Comparison of ENCODE assay signal across 32 cellular contexts in genomic region chr19:39203372-39204341, GRCh38. TPM values are rescaled to one million over a fixed set of nuclear protein-coding genes. Genes with fewer than 3 reads are reported as not detected.
DNase-seq lines count a peak whose midpoint lies in the region; ATAC-seq, FAIRE-seq and TF ChIP-seq lines count a peak whose summit lies in the region.
"Had no signal": no experiment of that assay in that cellular context is flagged by ENCODE, and none has a peak within 500 bp of the region (broad histone marks: within the 10 kb centered on the region; RNA-seq: fewer than 3 reads in every experiment).

SYCN (minus strand) TSS chr19:39204263; CDS start chr19:39204254, 9 bp downstream.

- POLR2A ChIA-PET in HEK293 (lab: Yijun Ruan, JAX): interaction anchor here (0.8 to 1.3 kb wide), 4 partner anchors 9 to 139 kb away, joined by 3 to 9 read pairs (median 4); partner anchors contain the start of gene SAMD4B

- 86% methylated on average over 46 of the region's 57 CpGs for whole genome bisulfite sequencing in hepatocyte (ENCODE audit: low lambda C conversion rate, missing lambda C conversion rate)
- 15% methylated on average over 53 to 57 of the region's 57 CpGs for WGBS in pancreas, 2 donors

- H3K79me2 ChIP-seq in hepatocyte: no peaks in the 10 kb centered on the region

- H2AFZ ChIP-seq in hepatocyte: no peak within 1 kb of the TSS

- H3K4me2 ChIP-seq in hepatocyte: no peak within 1 kb of the TSS
- H3K4me2 ChIP-seq: KMS-11 had no signal

- H3K4me3 ChIP-seq in HEK293 (ENCODE audit: low read depth, low read length) (no peak within 1 kb of the TSS), hepatocyte (no peak within 1 kb of the TSS), pancreas (peak within 1 kb of the TSS; percentile 41 to 69 (median 56)), ascending aorta (no peak within 1 kb of the TSS)
- H3K4me3 ChIP-seq: HAP-1, lung, upper lobe of left lung had no signal

- H3K27me3 ChIP-seq in hepatocyte: no peaks in the 10 kb centered on the region
- H3K27me3 ChIP-seq in pancreas: no peaks in the 10 kb centered on the region
- peaks cover 8% of the 10 kb centered on the region for H3K27me3 ChIP-seq in ascending aorta

- CTCF ChIA-PET in HEK293 (lab: Yijun Ruan, JAX): interaction anchor here (0.5 to 3.8 kb wide), 19 partner anchors 9 to 561 kb away, joined by 3 to 23 read pairs (median 3); partner anchors contain the start of gene FBXO17

- H3K9me2 ChIP-seq in hepatocyte (replicated peaks; ENCODE audit: insufficient read depth): no peaks in the 10 kb centered on the region

- H3K27ac ChIP-seq in HEK293 (ENCODE audit: extremely low read depth, low read depth, low read length) (peak within 1 kb of the TSS; percentile 12; the same call in 1 of the 2 replicates), hepatocyte (peak within 1 kb of the TSS; percentile 23), pancreas (peak within 1 kb of the TSS; percentile 62 to 89 (median 72)), ascending aorta (no peak within 1 kb of the TSS)
- H3K27ac ChIP-seq: KMS-11, upper lobe of left lung had no signal

- FAIRE-seq in pancreas (lab: Jason Lieb, UNC): no peak
- FAIRE-seq: D721Med had no signal

- H3K4me1 ChIP-seq in HEK293 (ENCODE audit: control insufficient read depth, insufficient read depth, low read length): peaks cover 10% of the 10 kb centered on the region
- H3K4me1 ChIP-seq in hepatocyte (ENCODE audit: insufficient read depth): no peaks in the 10 kb centered on the region
- H3K4me1 ChIP-seq in pancreas: peaks cover 7 to 15% (median 9%) of the 10 kb centered on the region in 3 donors
- no peaks in the 10 kb centered on the region for H3K4me1 ChIP-seq in ascending aorta
- H3K4me1 ChIP-seq: HAP-1 had no signal

- TF ChIP-seq CTCF in HEK293 (tag by site-specific recombination; IDR thresholded peaks at IDR 0.05) (no peak), hepatocyte (IDR thresholded peaks at IDR 0.05; ENCODE audit: poor library complexity) (no peak), pancreas (IDR thresholded peaks at IDR 0.05) (no peak), GM20000 (IDR thresholded peaks at IDR 0.05; ENCODE audit: extremely low read depth, missing control alignments) (no peak), ascending aorta (IDR thresholded peaks at IDR 0.05) (no peak)

- H4K20me1 ChIP-seq in hepatocyte (ENCODE audit: insufficient read depth, poor library complexity, severe bottlenecking): no peaks in the 10 kb centered on the region

- H3K9me3 ChIP-seq in HEK293 (ENCODE audit: control insufficient read depth, insufficient read depth, low read depth, low read length) (no peaks in the 10 kb centered on the region), hepatocyte (ENCODE audit: low read depth) (no peaks in the 10 kb centered on the region), pancreas (no peaks in the 10 kb centered on the region), ascending aorta (no peaks in the 10 kb centered on the region)
- H3K9me3 ChIP-seq: HAP-1, upper lobe of left lung had no signal

- H3K36me3 ChIP-seq in HEK293 (ENCODE audit: control insufficient read depth in 2 of 2, insufficient read depth in 1 of 2, low read length in 2 of 2) (no peaks in the 10 kb centered on the region), hepatocyte (replicated peaks; ENCODE audit: insufficient read depth, low read depth) (no peaks in the 10 kb centered on the region), pancreas (no peaks in the 10 kb centered on the region), ascending aorta (no peaks in the 10 kb centered on the region)
- H3K36me3 ChIP-seq: HAP-1, upper lobe of left lung had no signal

- intact Hi-C loops in pancreas (cut with DNase I): no loop called here
- intact Hi-C loops in ascending aorta (cut with DNase I): no loop called here

- ATAC-seq in pancreas (peak; percentile 53 to 67 (median 60)), GM18517 (IDR thresholded peaks at IDR 0.05; ENCODE audit: unreplicated experiment) (no peak)
- ATAC-seq: sciatic nerve had no signal

- DNase-seq in D341Med (ENCODE audit: low spot score) (peak; percentile 41), hepatocyte (ENCODE audit: low spot score) (no peak), pancreas (peak; percentile 85 to 96 (median 90)), GM20000 (ENCODE audit: low spot score) (no peak), ascending aorta (ENCODE audit: low spot score in 2 of 2) (no peak)
- DNase-seq: activated CD4-positive, alpha-beta T cell treated with anti-CD3 and anti-CD28 coated beads for 4 hours; activated gamma-delta T cell treated with Interleukin-2 at 50 U/mL for 16 hours; activated T-cell treated with anti-CD3 and anti-CD28 coated beads, Interleukin-2, amount 50 U/mL, for 1 hour; cerebellar nuclear complex; MM.1S; NCI-H1417; NCI-H2081 treated with DMSO at 0.1 percent for 48 hours; NCI-H446; stimulated activated CD4-positive, alpha-beta T cell treated with anti-CD3 and anti-CD28 coated beads, Interleukin-12 subunit alpha, Interleukin-12 subunit beta, amount 100 ng/mL, for 4 hours; stimulated activated CD4-positive, alpha-beta T cell treated with anti-CD3 and anti-CD28 coated beads, Interleukin-4, amount 100 ng/mL, for 1 hour; substantia nigra had no signal

TF ChIP-seq in HEK293, 187 proteins besides CTCF, POLR2A, EP300 and RAD21:
- TF ChIP-seq ZSCAN30 (tag by site-specific recombination; IDR thresholded peaks at IDR 0.05) (no peak), EGR2 (tag by site-specific recombination; IDR thresholded peaks at IDR 0.05; ENCODE audit: low read depth) (peak; percentile 79), ZNF155 (tag by site-specific recombination; IDR thresholded peaks at IDR 0.05) (no peak), ZNF398 (tag by site-specific recombination; IDR thresholded peaks at IDR 0.05) (no peak), ZNF311 (tag by site-specific recombination; IDR thresholded peaks at IDR 0.05; ENCODE audit: borderline replicate concordance) (no peak), ZSCAN23 (tag by site-specific recombination; IDR thresholded peaks at IDR 0.05) (no peak), ZNF830 (tag by site-specific recombination; IDR thresholded peaks at IDR 0.05; ENCODE audit: low read depth) (no peak), ZNF24 (tag by site-specific recombination; IDR thresholded peaks at IDR 0.05) (no peak), ZNF670 (tag by site-specific recombination; IDR thresholded peaks at IDR 0.05; ENCODE audit: low read depth) (no peak), ZBTB26 (tag by site-specific recombination; optimal IDR thresholded peaks at IDR 0.05) (peak; percentile 3), ZNF623 (tag by site-specific recombination; IDR thresholded peaks at IDR 0.05) (no peak), ZNF747 (tag by site-specific recombination; IDR thresholded peaks at IDR 0.05) (no peak), SP2 (tag by site-specific recombination; IDR thresholded peaks at IDR 0.05) (no peak), ZFHX2 (tag by site-specific recombination; conservative IDR thresholded peaks at IDR 0.05) (peak; percentile 67), SCRT1 (tag by site-specific recombination; IDR thresholded peaks at IDR 0.05; ENCODE audit: borderline replicate concordance) (no peak), PRDM6 (tag by site-specific recombination; IDR thresholded peaks at IDR 0.05) (no peak)

RNA-seq across cellular contexts. Expression of gene SYCN, which starts in this region (rescaled TPM):
- total RNA-seq in hepatocyte (2.5 TPM in 1 of 2 replicates, not detected in the other), pancreas (1,000 to 10,000 TPM; 1,282 to 3,883 (median 2,778) TPM), ascending aorta (not detected)
- polyA plus RNA-seq in hepatocyte (0.37 TPM in 1 of 2 replicates, not detected in the other), pancreas (1,000 to 10,000 TPM; 1,825 to 2,558 TPM)
- total RNA-seq: activated CD8-positive, alpha-beta memory T cell treated with anti-CD3 and anti-CD28 coated beads for 36 hours; glomerular endothelial cell; HT-29; kidney epithelial cell; lung; posterior vena cava; sciatic nerve; T-helper 2 cell treated with Interferon-gamma antibody and Interleukin-4, amounts not matched to agents 100 ng/mL and 5 ng/mL, for 36 hours had no signal
- polyA plus RNA-seq: CD14-positive monocyte, neural cell had no signal

Comparison
In these comparisons a context has a peak if more than half of its experiments do, and no peak if none do; other contexts are left out.
1. RNA of gene SYCN (total RNA-seq): 1,282 to 3,883 TPM in pancreas; 2.5 TPM in hepatocyte and not detected in ascending aorta (single experiment); every median in the first group is over 100 times any median in the second.
2. RNA of gene SYCN (polyA plus RNA-seq): 1,825 to 2,558 TPM in pancreas; 0.37 TPM in hepatocyte; every median in the first group is over 1,000 times any median in the second.
3. DNase-seq: peak in D341Med (single experiment) and pancreas (6 of 6); none in hepatocyte (single experiment), GM20000 (single experiment) and ascending aorta (0 of 2).
4. H3K27ac ChIP-seq: peak in HEK293 (single experiment), hepatocyte (single experiment) and pancreas (4 of 4); none in ascending aorta (0 of 2).
5. H3K4me3 ChIP-seq: peak in pancreas (4 of 4); none in HEK293 (single experiment), hepatocyte (single experiment) and ascending aorta (0 of 2).